In genomic region chr19:32199501-32200040, GRCh38 we compare ENCODE assay signal across 27 cellular contexts.
"Had no signal": no experiment of that assay in that cellular context is flagged by ENCODE, and none has a peak within 500 bp of the region (broad histone marks: within the 10 kb centered on the region; RNA-seq: fewer than 3 reads in every experiment).

No MANE protein-coding gene starts in this region.

- H3K4me3 Mint-ChIP-seq: endodermal cell; naive thymus-derived CD4-positive, alpha-beta T cell; nephron; neural progenitor cell; stimulated activated naive CD8-positive, alpha-beta T cell treated with anti-CD3 and anti-CD28 coated beads, Interleukin-15, amount 100 ng/mL, for 72 hours had no signal

- H3K27ac ChIP-seq: epithelial cell of prostate, foreskin keratinocyte, heart right ventricle, neural progenitor cell, prostate gland, right atrium auricular region, thyroid gland had no signal

- H3K4me1 ChIP-seq: foreskin keratinocyte, heart right ventricle, neural progenitor cell, prostate gland, right atrium auricular region, thyroid gland had no signal

- H3K4me3 ChIP-seq: heart right ventricle, neural progenitor cell, prostate gland, right atrium auricular region, smooth muscle cell, thyroid gland had no signal

- H3K27ac Mint-ChIP-seq: endodermal cell; naive thymus-derived CD4-positive, alpha-beta T cell; nephron; neural progenitor cell had no signal

- H3K9ac ChIP-seq: neural progenitor cell had no signal

- H3K36me3 Mint-ChIP-seq: naive thymus-derived CD4-positive, alpha-beta T cell; neural progenitor cell had no signal

- H3K4me2 ChIP-seq: neural progenitor cell, smooth muscle cell had no signal

- H3K36me3 ChIP-seq: heart right ventricle, neural progenitor cell, prostate gland, right atrium auricular region, thyroid gland had no signal

- ATAC-seq: esophagus mucosa; foreskin keratinocyte; left colon; naive thymus-derived CD4-positive, alpha-beta T cell; sciatic nerve; stimulated activated naive CD8-positive, alpha-beta T cell treated with anti-CD3 and anti-CD28 coated beads, Interleukin-15, amount 100 ng/mL, for 72 hours had no signal

- H3K9me3 Mint-ChIP-seq: nephron, neural progenitor cell had no signal

- H3K9me3 ChIP-seq: heart right ventricle, prostate gland, right atrium auricular region, thyroid gland had no signal

- H3K4me1 Mint-ChIP-seq: endodermal cell, nephron had no signal

- DNase-seq: cerebellar nuclear complex; cortex of kidney; effector CD8-positive, alpha-beta T cell; endodermal cell; foreskin keratinocyte; glutamatergic neuron; kidney glomerular epithelial cell; left colon; mesenchymal stem cell; naive thymus-derived CD4-positive, alpha-beta T cell; stimulated activated CD4-positive, alpha-beta T cell treated with anti-CD3 and anti-CD28 coated beads, Interleukin-12 subunit alpha, Interleukin-12 subunit beta, amount 100 ng/mL, for 4 hours; stimulated activated CD4-positive, alpha-beta T cell treated with anti-CD3 and anti-CD28 coated beads, Interleukin-1b, Interleukin-23, amount 100 ng/mL, for 48 hours; stimulated activated CD4-positive, alpha-beta T cell treated with anti-CD3 and anti-CD28 coated beads, Interleukin-4, amount 100 ng/mL, for 1 hour; stimulated activated CD8-positive, alpha-beta memory T cell treated with anti-CD3 and anti-CD28 coated beads, Interleukin-4, amount 100 ng/mL, for 48 hours; stimulated activated naive CD4-positive, alpha-beta T cell; stimulated activated naive CD8-positive, alpha-beta T cell treated with anti-CD3 and anti-CD28 coated beads, Interleukin-15, amount 100 ng/mL, for 72 hours; thyroid gland; trophoblast cell had no signal

- H3K27me3 ChIP-seq: foreskin keratinocyte, neural progenitor cell, right atrium auricular region, thyroid gland had no signal
